Comparison of ENCODE assay signal across 28 cellular contexts in genomic region chr9:87421734-87422133, GRCh38.
"Had no signal": no experiment of that assay in that cellular context is flagged by ENCODE, and none has a peak within 500 bp of the region (broad histone marks: within the 10 kb centered on the region; RNA-seq: fewer than 3 reads in every experiment).

No MANE protein-coding gene starts in this region.

- H3K4me2 ChIP-seq: hepatocyte, neural progenitor cell had no signal

- H3K36me3 ChIP-seq: left lung, lower lobe of right lung, neural progenitor cell, ovary, right atrium auricular region, stomach, thyroid gland, transverse colon, upper lobe of left lung, vagina had no signal

- H3K27ac ChIP-seq: hepatocyte, left lung, lower lobe of right lung, neural progenitor cell, ovary, right atrium auricular region, skin epidermis, stomach, testis, thyroid gland, transverse colon, upper lobe of left lung, vagina had no signal

- H2AFZ ChIP-seq: hepatocyte, neural progenitor cell had no signal

- H3K4me3 ChIP-seq: hepatocyte, left lung, lower lobe of right lung, neural progenitor cell, ovary, right atrium auricular region, skin epidermis, stomach, testis, thyroid gland, transverse colon, upper lobe of left lung, vagina had no signal

- H3K9ac ChIP-seq: neural progenitor cell had no signal

- H3K4me3 Mint-ChIP-seq: naive B cell; natural killer cell; nephron progenitor cell; neural progenitor cell; stimulated activated naive B cell treated with anti-CD40 and anti-IgM and Interleukin-4, amounts not matched to agents 10 μg/mL and 1 μg/mL and 100 μg/mL, for 72 hours had no signal

- H3K9me3 ChIP-seq: ovary, testis, thyroid gland, transverse colon, vagina had no signal

- H3K79me2 ChIP-seq: hepatocyte had no signal

- H3K4me1 ChIP-seq: left lung, lower lobe of right lung, neural progenitor cell, right atrium auricular region, stomach, testis, thyroid gland, transverse colon, upper lobe of left lung, vagina had no signal

- H3K27me3 ChIP-seq: hepatocyte, left lung, neural progenitor cell, ovary, right atrium auricular region, stomach, testis, thyroid gland, transverse colon, upper lobe of left lung, vagina had no signal

- H3K27me3 Mint-ChIP-seq: progenitor cell of endocrine pancreas had no signal

- H3K27ac Mint-ChIP-seq: naive B cell; natural killer cell; nephron progenitor cell; neural progenitor cell; progenitor cell of endocrine pancreas; stimulated activated naive B cell treated with anti-CD40 and anti-IgM and Interleukin-4, amounts not matched to agents 10 μg/mL and 1 μg/mL and 100 μg/mL, for 72 hours had no signal

- ATAC-seq: left colon; left lung; lower lobe of right lung; natural killer cell; sciatic nerve; stimulated activated naive B cell treated with anti-CD40 and anti-IgM and Interleukin-4, amounts not matched to agents 10 μg/mL and 1 μg/mL and 100 μg/mL, for 72 hours; stimulated activated naive CD8-positive, alpha-beta T cell treated with anti-CD3 and anti-CD28 coated beads, Interleukin-15, Interleukin-2, amounts not matched to agents 100 U/mL and 50 U/mL, for 24 hours had no signal

- H3K36me3 Mint-ChIP-seq: natural killer cell, neural progenitor cell had no signal

- DNase-seq: kidney glomerular epithelial cell; left colon; left lung; lower lobe of right lung; mammary epithelial cell; mesenchymal stem cell; naive B cell; natural killer cell; nephron progenitor cell; ovary; stimulated activated CD4-positive, alpha-beta T cell treated with anti-CD3 and anti-CD28 coated beads, Interleukin-12 subunit alpha, Interleukin-12 subunit beta, amount 100 ng/mL, for 4 hours; stimulated activated CD4-positive, alpha-beta T cell treated with anti-CD3 and anti-CD28 coated beads, Interleukin-15, amount 100 ng/mL, for 24 hours; stimulated activated CD4-positive, alpha-beta T cell treated with anti-CD3 and anti-CD28 coated beads, Interleukin-2, amount 100 ng/mL, for 24 hours; stimulated activated CD4-positive, alpha-beta T cell treated with anti-CD3 and anti-CD28 coated beads, Interleukin-4, amount 100 ng/mL, for 1 hour; stimulated activated naive B cell treated with anti-CD40 and anti-IgM and Interleukin-4, amounts not matched to agents 10 μg/mL and 1 μg/mL and 100 μg/mL, for 72 hours; stimulated activated naive CD8-positive, alpha-beta T cell treated with anti-CD3 and anti-CD28 coated beads, Interleukin-15, Interleukin-2, amounts not matched to agents 100 U/mL and 50 U/mL, for 24 hours; stomach; testis; thyroid gland; transverse colon; upper lobe of left lung had no signal

- H3K4me1 Mint-ChIP-seq: naive B cell; natural killer cell; stimulated activated naive B cell treated with anti-CD40 and anti-IgM and Interleukin-4, amounts not matched to agents 10 μg/mL and 1 μg/mL and 100 μg/mL, for 72 hours had no signal
